8 cellular contexts compared by ENCODE assay signal in the genomic region with DNA sequence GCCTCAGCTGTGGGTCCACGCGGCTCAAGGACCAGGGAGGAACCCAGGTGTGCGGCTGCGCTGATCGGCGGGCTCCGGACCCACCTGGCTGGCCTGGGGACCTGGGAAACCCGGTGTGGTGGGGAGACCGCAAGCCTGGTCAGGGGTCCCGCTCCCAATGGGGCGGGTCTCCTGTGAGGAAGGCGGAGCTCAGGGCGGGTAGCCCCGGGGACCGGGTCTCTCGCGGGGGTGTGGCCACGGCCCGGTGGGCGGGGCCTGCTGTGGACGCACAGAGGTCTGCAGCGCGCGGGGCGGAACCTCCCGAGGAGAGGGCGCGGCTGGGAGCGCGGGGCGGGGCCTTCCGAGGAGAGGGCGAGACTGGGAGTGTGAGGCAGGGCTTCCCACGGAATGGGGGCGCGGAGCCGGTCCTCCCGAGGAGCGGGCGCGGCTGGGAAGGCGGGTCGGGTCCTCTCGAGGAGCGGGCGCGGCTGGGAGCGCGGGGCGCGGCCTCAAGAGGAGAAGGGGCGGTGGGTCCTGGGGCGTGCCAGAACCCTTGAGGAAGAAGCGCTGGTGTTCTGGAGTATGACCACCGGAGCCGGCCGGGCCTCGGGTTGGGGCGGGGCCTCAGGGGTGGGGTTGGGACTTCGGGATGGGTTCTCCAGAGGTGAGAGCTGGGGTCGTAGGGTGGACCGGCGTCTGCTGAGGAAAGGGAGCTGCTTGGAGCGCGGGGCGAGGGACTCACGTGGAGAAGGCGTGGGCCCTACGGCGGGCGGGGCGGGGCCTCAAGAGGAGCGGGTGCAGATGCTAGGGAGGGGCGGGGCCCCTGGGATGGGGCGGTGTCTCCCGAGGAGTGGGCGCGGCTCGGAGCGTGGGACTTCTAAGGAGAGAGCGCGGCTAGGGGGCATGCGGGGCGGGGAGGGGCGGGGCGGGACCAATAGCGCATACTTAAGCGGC. TPM values are rescaled to one million over a fixed set of nuclear protein-coding genes. Genes with fewer than 3 reads are reported as not detected.
DNase-seq lines count a peak whose midpoint lies in the region; ATAC-seq and TF ChIP-seq lines count a peak whose summit lies in the region.

No MANE protein-coding gene starts in this region.

- H3K4me3 ChIP-seq in KMS-11 (IDR thresholded peaks at IDR 0.05; ENCODE audit: insufficient read depth, low read depth, low read length) = no peak overlapping the region
- H3K4me3 ChIP-seq in neutrophil (ENCODE audit: low read depth in 1 of 2, low read length in 1 of 2) = peak overlapping the region; percentile 38 to 66
- peak overlapping the region; percentile 43 to 67 for H3K4me3 ChIP-seq in stomach smooth muscle (ENCODE audit: low read length in 2 of 2)

- H3K27ac ChIP-seq in KMS-11 = no peak overlapping the region
- no peak overlapping the region for H3K27ac ChIP-seq in foreskin keratinocyte
- no peak overlapping the region for H3K27ac ChIP-seq in neutrophil
- no peak overlapping the region for H3K27ac ChIP-seq in stomach smooth muscle (ENCODE audit: low read length)

- peak; percentile 60 for DNase-seq in A172 (ENCODE audit: low spot score)
- DNase-seq in SHP77 treated with DMSO at 0.1 percent for 48 hours (lab: John Stamatoyannopoulos, UW) = peak; percentile 19
- peak; percentile 97 for DNase-seq in activated effector memory CD4-positive, alpha-beta T cell treated with anti-CD3 and anti-CD28 coated beads, Interleukin-2, amount 50 U/mL, for 16 hours
- peak; percentile 38 to 65 for DNase-seq in foreskin keratinocyte

- peak overlapping the region; percentile 62 for H3K4me2 ChIP-seq in KMS-11

- H3K27me3 ChIP-seq in KMS-11 (ENCODE audit: insufficient read depth, low read depth) (peaks cover 19% of the 10 kb centered on the region; the same call in 1 of the 2 replicates), foreskin keratinocyte (peaks cover 35% of the 10 kb centered on the region), neutrophil (peaks cover 67% of the 10 kb centered on the region), stomach smooth muscle (ENCODE audit: control insufficient read depth in 1 of 2, insufficient read depth in 2 of 2, low read length in 2 of 2) (peaks cover 2 to 8% of the 10 kb centered on the region in 2 donors)

- H3K79me2 ChIP-seq in KMS-11 (ENCODE audit: insufficient read depth, low read depth) = no peaks in the 10 kb centered on the region

- ATAC-seq in GM19023 (IDR thresholded peaks at IDR 0.05; ENCODE audit: unreplicated experiment) = peak; percentile 56
- peak; percentile 79 for ATAC-seq in foreskin keratinocyte

- peak overlapping the region; percentile 80 for H2AFZ ChIP-seq in KMS-11 (ENCODE audit: low read depth)

- H3K9ac ChIP-seq in KMS-11 (peak overlapping the region; percentile 14; the same call in 1 of the 2 replicates), stomach smooth muscle (ENCODE audit: low read length in 2 of 2) (no peak overlapping the region)

- H4K20me1 ChIP-seq in KMS-11 (ENCODE audit: insufficient read depth) = no peaks in the 10 kb centered on the region

- H3K4me1 ChIP-seq in KMS-11 (ENCODE audit: low read depth, poor library complexity, severe bottlenecking) (no peaks in the 10 kb centered on the region), foreskin keratinocyte (no peaks in the 10 kb centered on the region), neutrophil (ENCODE audit: control insufficient read depth in 1 of 2, insufficient read depth in 1 of 2, low read depth in 1 of 2, low read length in 1 of 2) (peaks cover 6 to 16% of the 10 kb centered on the region in 2 experiments), stomach smooth muscle (ENCODE audit: control insufficient read depth, insufficient read depth, low read length) (peaks cover 5% of the 10 kb centered on the region)

- H3K9me3 ChIP-seq in neutrophil = no peaks in the 10 kb centered on the region
- no peaks in the 10 kb centered on the region for H3K9me3 ChIP-seq in stomach smooth muscle (ENCODE audit: control insufficient read depth in 2 of 2, low read length in 2 of 2)

- TF ChIP-seq CTCF in KMS-11 (conservative IDR thresholded peaks at IDR 0.05; ENCODE audit: low read depth, low read length) (no peak), foreskin keratinocyte (conservative IDR thresholded peaks at IDR 0.05) (no peak), neutrophil (IDR thresholded peaks at IDR 0.05) (no peak)

- H3K36me3 ChIP-seq in KMS-11 (ENCODE audit: insufficient read depth) = no peaks in the 10 kb centered on the region
- H3K36me3 ChIP-seq in neutrophil = no peaks in the 10 kb centered on the region
- no peaks in the 10 kb centered on the region for H3K36me3 ChIP-seq in stomach smooth muscle (ENCODE audit: control insufficient read depth in 2 of 2, insufficient read depth in 2 of 2, low read length in 2 of 2)

RNA-seq across cellular contexts. Expression of gene DGCR6L, which starts 20.8 kb away (rescaled TPM):
- 43.7 and 48.2 TPM in 2 replicates for total RNA-seq in A172 (2014; rRNA removed; shearing (Covaris generic))
- total RNA-seq in foreskin keratinocyte = 43.8 and 45.5 TPM in 2 replicates
- 59.5 and 62.9 TPM in 2 replicates for polyA plus RNA-seq in foreskin keratinocyte

RNA-seq across cellular contexts. Expression of gene RTN4R, which starts 31.0 kb away (rescaled TPM):
- 10.9 and 15.6 TPM in 2 replicates for total RNA-seq in A172 (2014; rRNA removed; shearing (Covaris generic))
- 19.1 and 19.3 TPM in 2 replicates for total RNA-seq in foreskin keratinocyte
- 23.3 and 26.6 TPM in 2 replicates for polyA plus RNA-seq in foreskin keratinocyte

Comparison
In these comparisons a context has a peak if more than half of its experiments do, and no peak if none do; other contexts are left out.
1. DNase-seq: peak in every context shown above with its lines; median percentile 97 in activated effector memory CD4-positive, alpha-beta T cell treated with anti-CD3 and anti-CD28 coated beads, Interleukin-2, amount 50 U/mL, for 16 hours; 60 in A172; 52 in foreskin keratinocyte; 19 in SHP77 treated with DMSO at 0.1 percent for 48 hours.